13 cellular contexts compared by ENCODE assay signal in genomic region chr18:54950221-54950620, GRCh38. TPM values are rescaled to one million over a fixed set of nuclear protein-coding genes. Genes with fewer than 3 reads are reported as not detected.
DNase-seq lines count a peak whose midpoint lies in the region; ATAC-seq, FAIRE-seq and TF ChIP-seq lines count a peak whose summit lies in the region.
"Had no signal": no experiment of that assay in that cellular context is flagged by ENCODE, and none has a peak within 500 bp of the region (broad histone marks: within the 10 kb centered on the region; RNA-seq: fewer than 3 reads in every experiment).

No MANE protein-coding gene starts in this region.

- no peaks in the 10 kb centered on the region for H3K36me3 ChIP-seq in OCI-LY3 (replicated peaks; ENCODE audit: low read depth, low read length)
- H3K36me3 ChIP-seq: heart right ventricle had no signal

- DNase-seq in A549 (ENCODE audit: low read depth in 1 of 2, low spot score in 1 of 2), result no peak
- DNase-seq in HT-29 (ENCODE audit: low spot score), result peak; percentile 54
- DNase-seq in stimulated activated effector memory CD8-positive, alpha-beta T cell treated with anti-CD3 and anti-CD28 coated beads, Interleukin-12 subunit alpha, Interleukin-12 subunit beta, amount 100 ng/mL, for 72 hours (ENCODE audit: low spot score in 2 of 2), result no peak
- no peak for DNase-seq in HFFc6
- no peak for DNase-seq in posterior cingulate gyrus
- DNase-seq: activated gamma-delta T cell, heart right ventricle had no signal

- H3K9me3 Mint-ChIP-seq in stimulated activated effector memory CD8-positive, alpha-beta T cell treated with anti-CD3 and anti-CD28 coated beads, Interleukin-12 subunit alpha, Interleukin-12 subunit beta, amount 100 ng/mL, for 72 hours, result no peaks in the 10 kb centered on the region
- no peaks in the 10 kb centered on the region for H3K9me3 Mint-ChIP-seq in HFFc6
- H3K9me3 Mint-ChIP-seq: WTC11 had no signal

- WGBS in A549 (ENCODE audit: missing lambda C conversion rate), result 92% methylated on average over 7 of the region's 7 CpGs

- H3K9me3 ChIP-seq in A549 (no peaks in the 10 kb centered on the region), OCI-LY3 (ENCODE audit: insufficient read depth, low read length) (no peaks in the 10 kb centered on the region)
- H3K9me3 ChIP-seq: heart right ventricle had no signal

- H4K20me1 ChIP-seq in OCI-LY3 (ENCODE audit: insufficient read depth, low read length), result no peaks in the 10 kb centered on the region

- intact Hi-C loops in posterior cingulate gyrus (cut with DNase I), result no loop called here

- TF ChIP-seq RAD21 in A549 (conservative IDR thresholded peaks at IDR 0.05 in 1 of 2, IDR thresholded peaks at IDR 0.05 in 1 of 2), result peak; percentile 41 to 54; a peak in 4 of 5 replicates

- peaks cover 29% of the 10 kb centered on the region for H3K27me3 ChIP-seq in OCI-LY3 (ENCODE audit: low read depth, low read length)
- H3K27me3 ChIP-seq: heart right ventricle had no signal

- POLR2A ChIA-PET in A549 (lab: Yijun Ruan, JAX), result no interaction called here

- peaks cover 11% of the 10 kb centered on the region for H3K4me1 Mint-ChIP-seq in stimulated activated effector memory CD8-positive, alpha-beta T cell treated with anti-CD3 and anti-CD28 coated beads, Interleukin-12 subunit alpha, Interleukin-12 subunit beta, amount 100 ng/mL, for 72 hours
- H3K4me1 Mint-ChIP-seq in HFFc6 (ENCODE audit: low read depth), result no peaks in the 10 kb centered on the region; the same call in 1 of the 2 replicates

- H3K4me3 Mint-ChIP-seq in stimulated activated effector memory CD8-positive, alpha-beta T cell treated with anti-CD3 and anti-CD28 coated beads, Interleukin-12 subunit alpha, Interleukin-12 subunit beta, amount 100 ng/mL, for 72 hours, result no peak overlapping the region
- H3K4me3 Mint-ChIP-seq in HFFc6, result no peak overlapping the region
- H3K4me3 Mint-ChIP-seq: B cell, WTC11 had no signal

- no peak overlapping the region for H3K27ac Mint-ChIP-seq in stimulated activated effector memory CD8-positive, alpha-beta T cell treated with anti-CD3 and anti-CD28 coated beads, Interleukin-12 subunit alpha, Interleukin-12 subunit beta, amount 100 ng/mL, for 72 hours
- no peak overlapping the region for H3K27ac Mint-ChIP-seq in HFFc6
- H3K27ac Mint-ChIP-seq: B cell, WTC11 had no signal

- H2AFZ ChIP-seq in OCI-LY3 (ENCODE audit: low read depth, low read length), result 0 out of 2 replicates have a peak overlapping the region, but pooled peaks have one; percentile 6

- CTCF ChIA-PET in A549 (lab: Yijun Ruan, JAX), result interaction anchor here (0.8 to 3.4 kb wide), 10 partner anchors 9 to 506 kb away, joined by 3 to 10 read pairs (median 4); partner anchors contain the start of gene CCDC68

- H3K4me2 ChIP-seq in A549, result no peak overlapping the region
- 0 out of 2 replicates have a peak overlapping the region, but pooled peaks have one; percentile 11 for H3K4me2 ChIP-seq in OCI-LY3 (ENCODE audit: low read length)

- H3K79me2 ChIP-seq in OCI-LY3 (ENCODE audit: low read length), result no peaks in the 10 kb centered on the region

- no peak overlapping the region for H3K4me3 ChIP-seq in A549
- H3K4me3 ChIP-seq in OCI-LY3 (ENCODE audit: low read length), result no peak overlapping the region
- H3K4me3 ChIP-seq: heart right ventricle had no signal

- H3K9ac ChIP-seq in OCI-LY3 (ENCODE audit: low read length), result no peak overlapping the region

- TF ChIP-seq EP300 in A549 (IDR thresholded peaks at IDR 0.05), result no peak

- H3K27ac ChIP-seq in A549 (no peak overlapping the region), OCI-LY3 (ENCODE audit: low read length) (no peak overlapping the region)

- peak; percentile 19; the same call in 1 of the 3 replicates for TF ChIP-seq CTCF in A549 (IDR thresholded peaks at IDR 0.05)
- TF ChIP-seq CTCF in OCI-LY3 (IDR thresholded peaks at IDR 0.05; ENCODE audit: low read depth, low read length), result peak; percentile 89
- no peak for TF ChIP-seq CTCF in HFFc6 (IDR thresholded peaks at IDR 0.05)

- peaks cover 3% of the 10 kb centered on the region for H3K27me3 Mint-ChIP-seq in HFFc6 (ENCODE audit: insufficient read depth)

- FAIRE-seq in A549 (lab: Jason Lieb, UNC), result no peak

- ATAC-seq in A549 (no peak), esophagus mucosa (peak; percentile 59), HG03108 (IDR thresholded peaks at IDR 0.05; ENCODE audit: unreplicated experiment) (no peak)
- ATAC-seq in stimulated activated effector memory CD8-positive, alpha-beta T cell treated with anti-CD3 and anti-CD28 coated beads, Interleukin-12 subunit alpha, Interleukin-12 subunit beta, amount 100 ng/mL, for 72 hours, result no peak
- ATAC-seq: WTC11 had no signal

- no peaks in the 10 kb centered on the region for H3K36me3 Mint-ChIP-seq in stimulated activated effector memory CD8-positive, alpha-beta T cell treated with anti-CD3 and anti-CD28 coated beads, Interleukin-12 subunit alpha, Interleukin-12 subunit beta, amount 100 ng/mL, for 72 hours
- no peaks in the 10 kb centered on the region for H3K36me3 Mint-ChIP-seq in HFFc6 (ENCODE audit: low read depth)
- H3K36me3 Mint-ChIP-seq: WTC11 had no signal

- no peak for TF ChIP-seq POLR2A in A549 (IDR thresholded peaks at IDR 0.05; ENCODE audit: low read length)

- H3K4me1 ChIP-seq in A549, result peaks cover 41% of the 10 kb centered on the region
- H3K4me1 ChIP-seq in OCI-LY3 (ENCODE audit: low read length), result peaks cover 14% of the 10 kb centered on the region

TF ChIP-seq in A549, 52 proteins besides CTCF, POLR2A, EP300 and RAD21:
- TF ChIP-seq MAFK (IDR thresholded peaks at IDR 0.05; ENCODE audit: partially characterized antibody) (peak; percentile 2), ZC3H11A (IDR thresholded peaks at IDR 0.05) (no peak), SMC3 (IDR thresholded peaks at IDR 0.05) (peak; percentile 25; the same call in 1 of the 3 replicates)

RNA-seq across cellular contexts. Expression of gene CCDC68, which starts 9.0 kb away (rescaled TPM):
- polyA plus RNA-seq in A549 (2011; rRNA removed), result 11.2 and 12.4 TPM in 2 replicates
- 0.89 and 0.91 TPM in 2 replicates for polyA plus RNA-seq in A549 (2012; cell fraction: cytosol; rRNA removed)
- polyA plus RNA-seq in A549 (2012; cell fraction: nucleus; rRNA removed), result 0.47 and 1.2 TPM in 2 replicates
- 2.8 to 3.1 TPM (median 3.1 TPM) in 3 replicates for polyA plus RNA-seq in A549 (2017; fragmentation: RNase III; extraction: RNeasy Plus Mini Kit Qiagen cat#74134 plus additional on column Dnase treatment)
- 3.4 and 6.3 TPM in 2 replicates for polyA minus RNA-seq in A549 (2011; rRNA and poly(A)+ RNA removed)
- total RNA-seq in HT-29 (2014; rRNA removed; shearing (Covaris generic)), result 1.1 TPM in 2 replicates
- total RNA-seq in esophagus mucosa, result 1.5 TPM
- under 1 TPM; 0.05 to 0.40 (median 0.14) TPM for total RNA-seq in HFFc6 (2021; fragmentation: NEBNext Ultra II Directional; extraction: Animal tissue kit (Norgen Biotek cat#: 25700))
- total RNA-seq: mononuclear cell had no signal
